ENCODE assay signal across 1 cellular context in the genomic region with DNA sequence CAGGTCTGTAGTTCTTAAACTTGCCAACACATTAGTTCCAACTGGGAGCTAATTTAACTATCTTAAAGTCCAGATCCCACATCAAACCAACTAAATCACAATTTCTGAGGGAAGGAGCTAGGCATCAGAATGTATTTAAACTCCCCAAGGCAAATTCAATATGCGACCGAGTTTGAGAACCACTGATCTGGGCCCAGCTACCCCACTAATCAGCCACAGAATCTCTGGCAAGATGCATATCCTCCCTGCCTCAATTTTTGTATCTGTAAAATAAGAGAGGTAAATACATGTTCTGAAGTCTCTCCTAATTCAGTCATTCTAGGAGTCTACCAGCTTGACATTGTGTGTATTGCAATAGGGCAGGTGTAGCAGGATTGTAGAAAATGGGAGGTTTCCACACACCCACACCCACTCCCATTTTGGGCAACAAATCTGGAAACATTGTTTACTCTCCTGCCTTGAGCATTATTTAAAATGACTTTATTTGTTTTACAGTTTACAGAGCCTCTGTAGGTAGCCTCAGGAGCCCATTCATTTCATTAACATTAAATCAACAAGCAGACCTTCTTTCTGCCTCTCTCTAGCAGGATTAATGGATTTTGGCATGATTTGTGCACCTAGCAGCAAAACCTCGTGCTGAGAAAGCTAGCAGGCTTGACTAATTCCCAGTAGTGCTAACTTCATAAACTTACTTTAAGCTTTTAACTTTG.
TF ChIP-seq lines count a peak whose summit lies in the region.

No MANE protein-coding gene starts in this region.

TF ChIP-seq in HEK293, 187 proteins besides CTCF, POLR2A, EP300 and RAD21 (continued from another document):
- TF ChIP-seq ZNF138 (tag by site-specific recombination; IDR thresholded peaks at IDR 0.05; ENCODE audit: borderline replicate concordance) (no peak), KLF17 (tag by site-specific recombination; IDR thresholded peaks at IDR 0.05) (peak; percentile 43; the same call in 1 of the 2 replicates), SP7 (tag by site-specific recombination; IDR thresholded peaks at IDR 0.05) (peak; percentile 75), BCL11B (tag by site-specific recombination; IDR thresholded peaks at IDR 0.05; ENCODE audit: low read depth) (peak; percentile 49; the same call in 1 of the 2 replicates), ZNF660 (tag by site-specific recombination; IDR thresholded peaks at IDR 0.05) (0 out of 2 replicates have a peak, but pooled peaks have one; percentile 17), ZNF621 (tag by site-specific recombination; IDR thresholded peaks at IDR 0.05) (no peak), WT1 (tag by site-specific recombination; IDR thresholded peaks at IDR 0.05) (peak; percentile 100), ZNF404 (tag by site-specific recombination; IDR thresholded peaks at IDR 0.05) (no peak), HOXD13 (CRISPR knock-in tag; IDR thresholded peaks at IDR 0.05; ENCODE audit: borderline replicate concordance) (no peak), ZNF510 (tag by site-specific recombination; IDR thresholded peaks at IDR 0.05; ENCODE audit: insufficient replicate concordance) (no peak), SCRT1 (tag by site-specific recombination; IDR thresholded peaks at IDR 0.05; ENCODE audit: borderline replicate concordance) (peak; percentile 68; the same call in 1 of the 2 replicates), ZBTB44 (tag by site-specific recombination; IDR thresholded peaks at IDR 0.05) (peak; percentile 92)
